8 cellular contexts compared by ENCODE assay signal in genomic region chr2:121649402-121649651, GRCh38. TPM values are rescaled to one million over a fixed set of nuclear protein-coding genes. Genes with fewer than 3 reads are reported as not detected.
DNase-seq lines count a peak whose midpoint lies in the region; ATAC-seq and TF ChIP-seq lines count a peak whose summit lies in the region.

Gene CLASP1, minus strand, starts transcription at chr2:121649462. Its CDS starts 43,567 bp downstream, at chr2:121605895.

- H3K4me3 ChIP-seq in effector memory CD4-positive, alpha-beta T cell (ENCODE audit: insufficient read depth, low read depth, low read length, poor library complexity, severe bottlenecking), result peak within 1 kb of the TSS; percentile 80

- DNase-seq in NK-92 (lab: John Stamatoyannopoulos, UW; ENCODE audit: unreplicated experiment), result peak; percentile 65
- peak; percentile 88 to 95 for DNase-seq in activated CD8-positive, alpha-beta memory T cell treated with anti-CD3 and anti-CD28 coated beads for 4 hours (ENCODE audit: low read depth in 2 of 2)
- peak; percentile 94 to 97 (median 95) for DNase-seq in effector memory CD4-positive, alpha-beta T cell
- peak; percentile 98 for DNase-seq in lung microvascular endothelial cell (ENCODE audit: low read depth in 2 of 2)
- DNase-seq in stimulated activated CD8-positive, alpha-beta memory T cell treated with anti-CD3 and anti-CD28 coated beads, Interleukin-12 subunit alpha, Interleukin-12 subunit beta, amount 100 ng/mL, for 24 hours (ENCODE audit: extremely low read depth), result peak; percentile 88

- peak within 1 kb of the TSS; percentile 83 for H3K27ac ChIP-seq in C4-2B
- peak within 1 kb of the TSS; percentile 93 for H3K27ac ChIP-seq in effector memory CD4-positive, alpha-beta T cell (ENCODE audit: insufficient read depth, low read length, poor library complexity, severe bottlenecking)

- no peak for TF ChIP-seq CTCF in C4-2B (conservative IDR thresholded peaks at IDR 0.05)

- peaks cover 11% of the 10 kb centered on the region for H3K4me1 ChIP-seq in effector memory CD4-positive, alpha-beta T cell (ENCODE audit: control insufficient read depth, insufficient read depth, low read length, poor library complexity, severe bottlenecking)

- H3K27me3 ChIP-seq in effector memory CD4-positive, alpha-beta T cell (replicated peaks; ENCODE audit: control insufficient read depth, insufficient read depth, low read length, poor library complexity, severe bottlenecking), result no peaks in the 10 kb centered on the region

- H3K9me3 ChIP-seq in effector memory CD4-positive, alpha-beta T cell (ENCODE audit: control insufficient read depth, low read length), result no peaks in the 10 kb centered on the region

- H3K36me3 ChIP-seq in effector memory CD4-positive, alpha-beta T cell (ENCODE audit: control insufficient read depth, insufficient read depth, low read length), result no peaks in the 10 kb centered on the region

- ATAC-seq in GM19397 (IDR thresholded peaks at IDR 0.05; ENCODE audit: unreplicated experiment) (peak; percentile 89), HG03558 (IDR thresholded peaks at IDR 0.05; ENCODE audit: extremely low read depth, unreplicated experiment) (peak; percentile 77)

RNA-seq across cellular contexts. Expression of gene CLASP1, which starts in this region (rescaled TPM):
- 25.5 and 31.9 TPM in 2 replicates for total RNA-seq in lung microvascular endothelial cell

Comparison
In these comparisons a context has a peak if more than half of its experiments do, and no peak if none do; other contexts are left out.
1. Peak in every context shown above with its lines: DNase-seq, ATAC-seq, H3K4me3 ChIP-seq and H3K27ac ChIP-seq.